ENCODE assay signal across 10 cellular contexts in the genomic region with DNA sequence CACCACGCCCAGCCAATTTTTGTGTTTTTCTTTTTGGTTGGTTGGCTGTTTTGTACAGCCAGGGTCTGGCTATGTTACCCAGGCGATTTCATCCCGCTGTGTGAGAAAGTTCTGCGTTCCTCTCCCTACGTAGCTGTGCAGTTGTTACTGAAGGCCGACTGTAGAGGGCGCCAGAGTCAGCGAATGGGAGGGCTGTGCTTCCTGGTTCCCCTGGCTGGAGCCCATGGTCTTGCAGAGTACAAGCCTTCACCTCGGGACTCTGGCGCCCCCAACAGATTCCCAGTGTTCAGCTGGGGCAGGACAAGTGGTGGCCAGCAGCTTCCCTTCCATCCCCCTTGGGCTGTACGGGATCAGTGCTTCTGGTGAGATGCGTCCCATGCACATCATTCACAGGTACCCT. TPM values are rescaled to one million over a fixed set of nuclear protein-coding genes. Genes with fewer than 3 reads are reported as not detected.
A peak's percentile ranks its signal among the peaks of the same experiment; 100 is the strongest.
DNase-seq lines count a peak whose midpoint lies in the region; ATAC-seq, FAIRE-seq and TF ChIP-seq lines count a peak whose summit lies in the region.
"Had no signal": no experiment of that assay in that cellular context is flagged by ENCODE, and none has a peak within 500 bp of the region (broad histone marks: within the 10 kb centered on the region; RNA-seq: fewer than 3 reads in every experiment).

No MANE protein-coding gene starts in this region.

- ATAC-seq in A549 (peak; percentile 50 to 83; a peak in 4 of 6 replicates), foreskin keratinocyte (no peak), HG02763 (IDR thresholded peaks at IDR 0.05; ENCODE audit: unreplicated experiment) (no peak)

- TF ChIP-seq CTCF in A549 (IDR thresholded peaks at IDR 0.05) (no peak; the same call in 2 of the 3 replicates), GM13976 (IDR thresholded peaks at IDR 0.05; ENCODE audit: borderline replicate concordance, control extremely low read depth, extremely low read depth, insufficient read depth, missing control alignments) (peak; percentile 35), chondrocyte (IDR thresholded peaks at IDR 0.05) (peak; percentile 45), testis (IDR thresholded peaks at IDR 0.05) (peak in 1 of 3 experiments; percentile 15), foreskin keratinocyte (conservative IDR thresholded peaks at IDR 0.05) (no peak)

- H3K36me3 ChIP-seq in testis (ENCODE audit: low read depth, missing control alignments), result no peaks in the 10 kb centered on the region
- H3K36me3 ChIP-seq: neutrophil had no signal

- no peak overlapping the region for H3K4me2 ChIP-seq in A549

- peaks cover 4% of the 10 kb centered on the region for H3K9me3 Mint-ChIP-seq in chondrocyte (ENCODE audit: low read depth)

- DNase-seq in A549 (ENCODE audit: low read depth in 1 of 2, low spot score in 1 of 2) (peak; percentile 8 to 60), GM13976 (ENCODE audit: low spot score) (peak; percentile 40), NCI-H69 (lab: John Stamatoyannopoulos, UW) (peak; percentile 35), chondrocyte (ENCODE audit: low spot score) (no peak), testis (peak; percentile 50), foreskin keratinocyte (no peak), T1000 (lab: John Stamatoyannopoulos, UW) (no peak)

- no peak overlapping the region for H3K27ac Mint-ChIP-seq in chondrocyte (ENCODE audit: unreplicated experiment)

- no peaks in the 10 kb centered on the region for H3K36me3 Mint-ChIP-seq in chondrocyte (ENCODE audit: low read depth)

- no peak overlapping the region for H3K27ac ChIP-seq in A549
- H3K27ac ChIP-seq in testis, result no peak overlapping the region
- no peak overlapping the region for H3K27ac ChIP-seq in foreskin keratinocyte
- H3K27ac ChIP-seq: neutrophil had no signal

- intact Hi-C loops in testis (cut with DNase I; ENCODE audit: low total_unique reads), result no loop called here

- H3K9me3 ChIP-seq in A549 (no peaks in the 10 kb centered on the region), testis (no peaks in the 10 kb centered on the region)
- H3K9me3 ChIP-seq: neutrophil had no signal

- H3K27me3 ChIP-seq in testis (no peaks in the 10 kb centered on the region), foreskin keratinocyte (no peaks in the 10 kb centered on the region)
- H3K27me3 ChIP-seq: neutrophil had no signal

- TF ChIP-seq POLR2A in A549 (IDR thresholded peaks at IDR 0.05; ENCODE audit: low read length) (no peak), testis (IDR thresholded peaks at IDR 0.05) (no peak)

- POLR2A ChIA-PET in A549 (lab: Yijun Ruan, JAX), result no interaction called here

- no peaks in the 10 kb centered on the region for H3K4me1 Mint-ChIP-seq in chondrocyte (ENCODE audit: low read depth)

- no peak overlapping the region for H3K4me3 Mint-ChIP-seq in chondrocyte (ENCODE audit: unreplicated experiment)

- H3K4me3 ChIP-seq in A549, result no peak overlapping the region
- no peak overlapping the region for H3K4me3 ChIP-seq in testis

- CTCF ChIA-PET in A549 (lab: Yijun Ruan, JAX), result interaction anchor here (1.2 kb wide), 1 partner anchor 9 kb away, joined by 3 read pairs; no protein-coding TSS in a partner anchor

- in situ Hi-C loops in GM13976 (cut with MboI; ENCODE audit: low sequenced_read_pairs, unreplicated experiment), result no loop called here

- WGBS in A549 (ENCODE audit: missing lambda C conversion rate), result 0% methylated on average over 1 of the region's 12 CpGs
- 30 to 45% methylated on average over 2 to 7 of the region's 12 CpGs for WGBS in testis, 2 donors

- H3K27me3 Mint-ChIP-seq in chondrocyte (ENCODE audit: low read depth), result no peaks in the 10 kb centered on the region

- H3K4me1 ChIP-seq in A549, result no peaks in the 10 kb centered on the region
- H3K4me1 ChIP-seq in testis, result no peaks in the 10 kb centered on the region
- H3K4me1 ChIP-seq in foreskin keratinocyte, result no peaks in the 10 kb centered on the region

- no peak for TF ChIP-seq EP300 in A549 (IDR thresholded peaks at IDR 0.05)

- TF ChIP-seq RAD21 in A549 (conservative IDR thresholded peaks at IDR 0.05 in 1 of 2, IDR thresholded peaks at IDR 0.05 in 1 of 2), result peak in 1 of 2 experiments; percentile 34; a peak in 2 of 5 replicates

- no peak for FAIRE-seq in A549 (lab: Jason Lieb, UNC)

TF ChIP-seq in A549, 52 proteins besides CTCF, POLR2A, EP300 and RAD21:
- no peak for TF ChIP-seq RNF2 (IDR thresholded peaks at IDR 0.05; ENCODE audit: borderline replicate concordance, low read depth)
- TF ChIP-seq RCOR1 (IDR thresholded peaks at IDR 0.05; ENCODE audit: low read depth, low read length), result no peak
- TF ChIP-seq ESRRA (IDR thresholded peaks at IDR 0.05; ENCODE audit: borderline replicate concordance, low read length), result no peak
- no peak for TF ChIP-seq FOSB (CRISPR knock-in tag; IDR thresholded peaks at IDR 0.05)
- TF ChIP-seq FOSL2 (IDR thresholded peaks at IDR 0.05), result no peak
- no peak for TF ChIP-seq FOSL2 (CRISPR knock-in tag; IDR thresholded peaks at IDR 0.05)
- no peak for TF ChIP-seq HOXB5 (CRISPR knock-in tag; IDR thresholded peaks at IDR 0.05)
- TF ChIP-seq NFE2L2 (conservative IDR thresholded peaks at IDR 0.05; ENCODE audit: low read length), result no peak
- TF ChIP-seq SMC3 (IDR thresholded peaks at IDR 0.05), result no peak
- TF ChIP-seq NR3C1 (IDR thresholded peaks at IDR 0.05), result no peak
- TF ChIP-seq, protein P1, sequence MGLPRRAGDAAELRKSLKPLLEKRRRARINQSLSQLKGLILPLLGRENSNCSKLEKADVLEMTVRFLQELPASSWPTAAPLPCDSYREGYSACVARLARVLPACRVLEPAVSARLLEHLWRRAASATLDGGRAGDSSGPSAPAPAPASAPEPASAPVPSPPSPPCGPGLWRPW (IDR thresholded peaks at IDR 0.05), result no peak
- TF ChIP-seq, protein P2, sequence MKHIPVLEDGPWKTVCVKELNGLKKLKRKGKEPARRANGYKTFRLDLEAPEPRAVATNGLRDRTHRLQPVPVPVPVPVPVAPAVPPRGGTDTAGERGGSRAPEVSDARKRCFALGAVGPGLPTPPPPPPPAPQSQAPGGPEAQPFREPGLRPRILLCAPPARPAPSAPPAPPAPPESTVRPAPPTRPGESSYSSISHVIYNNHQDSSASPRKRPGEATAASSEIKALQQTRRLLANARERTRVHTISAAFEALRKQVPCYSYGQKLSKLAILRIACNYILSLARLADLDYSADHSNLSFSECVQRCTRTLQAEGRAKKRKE (CRISPR knock-in tag; IDR thresholded peaks at IDR 0.05; ENCODE audit: low read depth), result no peak

RNA-seq across cellular contexts. Expression of gene CT45A1, which starts 5.6 kb away (rescaled TPM):
- polyA plus RNA-seq in A549 (2011; rRNA removed) (not detected in 2 replicates), A549 (2017; fragmentation: RNase III; extraction: RNeasy Plus Mini Kit Qiagen cat#74134 plus additional on column Dnase treatment) (not detected in 3 replicates), testis (ENCODE audit: insufficient read depth, low read depth, low replicate concordance) (8.3 TPM), foreskin keratinocyte (not detected in 2 replicates)
- 0.08 TPM in 1 of 2 replicates, not detected in the other for polyA plus RNA-seq in A549 (2012; cell fraction: cytosol; rRNA removed)
- polyA plus RNA-seq in A549 (2012; cell fraction: nucleus; rRNA removed), result not detected in 2 replicates
- not detected in 2 replicates for polyA minus RNA-seq in A549 (2011; rRNA and poly(A)+ RNA removed)
- total RNA-seq in chondrocyte (not detected in 3 replicates), testis (10 to 100 TPM in 1 of 2 donors, 1 to 10 TPM in 1; 6.6 to 11.9 TPM), foreskin keratinocyte (not detected in 2 replicates)
- polyA plus RNA-seq: adipose tissue had no signal

Comparison
In these comparisons a context has a peak if more than half of its experiments do, and no peak if none do; other contexts are left out.
1. ATAC-seq: peak in A549 (2 of 2); none in foreskin keratinocyte (single experiment) and HG02763 (single experiment).
2. DNase-seq: peak in A549 (2 of 2), GM13976 (single experiment), NCI-H69 (single experiment) and testis (single experiment); none in chondrocyte (single experiment), foreskin keratinocyte (0 of 2) and T1000 (single experiment).
3. CTCF ChIP-seq: peak in GM13976 (single experiment) and chondrocyte (single experiment); none in A549 (single experiment) and foreskin keratinocyte (single experiment).